21 cellular contexts compared by ENCODE assay signal in genomic region chrX:40424259-40424658, GRCh38.
A peak's percentile ranks its signal among the peaks of the same experiment; 100 is the strongest.
DNase-seq lines count a peak whose midpoint lies in the region; ATAC-seq, FAIRE-seq and TF ChIP-seq lines count a peak whose summit lies in the region.
"Had no signal": no experiment of that assay in that cellular context is flagged by ENCODE, and none has a peak within 500 bp of the region (broad histone marks: within the 10 kb centered on the region; RNA-seq: fewer than 3 reads in every experiment).

No MANE protein-coding gene starts in this region.

- H2AFZ ChIP-seq in SK-N-SH (ENCODE audit: low read depth) (no peak overlapping the region), KMS-11 (ENCODE audit: low read depth) (no peak overlapping the region), astrocyte (ENCODE audit: low read depth, low read length) (no peak overlapping the region), PC-3 (ENCODE audit: low read length) (no peak overlapping the region)
- H2AFZ ChIP-seq: GM23248 had no signal

- H3K4me1 Mint-ChIP-seq in astrocyte (ENCODE audit: low read depth, unreplicated experiment) (peaks cover 4% of the 10 kb centered on the region), endodermal cell (peaks cover 3% of the 10 kb centered on the region)
- H3K4me1 Mint-ChIP-seq in activated T-helper 17 cell treated with anti-CD3 and anti-CD28 coated beads, Interleukin-2, amount 50 U/mL, for 72 hours = no peaks in the 10 kb centered on the region

- TF ChIP-seq CTCF in SK-N-SH (IDR thresholded peaks at IDR 0.05) = no peak
- TF ChIP-seq CTCF in KMS-11 (conservative IDR thresholded peaks at IDR 0.05; ENCODE audit: low read depth, low read length) = no peak
- TF ChIP-seq CTCF in astrocyte (IDR thresholded peaks at IDR 0.05; ENCODE audit: insufficient read depth, low read depth, low read length) = no peak
- TF ChIP-seq CTCF in endodermal cell (conservative IDR thresholded peaks at IDR 0.05) = no peak
- no peak for TF ChIP-seq CTCF in GM10266 (IDR thresholded peaks at IDR 0.05; ENCODE audit: control insufficient read depth, insufficient read depth, low read depth, missing control alignments)
- TF ChIP-seq CTCF in PC-3 (conservative IDR thresholded peaks at IDR 0.05; ENCODE audit: low read depth, low read length) = no peak

- no peak overlapping the region for H3K4me3 ChIP-seq in SK-N-SH (ENCODE audit: low read depth in 2 of 2, low read length in 1 of 2)
- H3K4me3 ChIP-seq in KMS-11 (IDR thresholded peaks at IDR 0.05; ENCODE audit: insufficient read depth, low read depth, low read length) = no peak overlapping the region
- H3K4me3 ChIP-seq in astrocyte (ENCODE audit: insufficient read depth, low read depth, low read length) = no peak overlapping the region
- H3K4me3 ChIP-seq in endodermal cell (ENCODE audit: low read length) = peak overlapping the region; percentile 29
- H3K4me3 ChIP-seq in PC-3 (ENCODE audit: low read length) = no peak overlapping the region
- H3K4me3 ChIP-seq: GM23248 had no signal

- H3F3A ChIP-seq in SK-N-SH (replicated peaks; ENCODE audit: insufficient read depth) (no peaks in the 10 kb centered on the region), PC-3 (ENCODE audit: low read length, unreplicated experiment) (no peaks in the 10 kb centered on the region)

- H3K4me3 Mint-ChIP-seq in astrocyte (ENCODE audit: unreplicated experiment) = no peak overlapping the region
- H3K4me3 Mint-ChIP-seq in endodermal cell = no peak overlapping the region
- H3K4me3 Mint-ChIP-seq in activated T-helper 17 cell treated with anti-CD3 and anti-CD28 coated beads, Interleukin-2, amount 50 U/mL, for 72 hours = no peak overlapping the region
- H3K4me3 Mint-ChIP-seq: CD4-positive, alpha-beta T cell; IgD-negative memory B cell had no signal

- no peaks in the 10 kb centered on the region for H3K79me2 ChIP-seq in SK-N-SH (ENCODE audit: insufficient read depth)
- no peaks in the 10 kb centered on the region for H3K79me2 ChIP-seq in KMS-11 (ENCODE audit: insufficient read depth, low read depth)
- H3K79me2 ChIP-seq in astrocyte (ENCODE audit: insufficient read depth, low read length) = no peaks in the 10 kb centered on the region
- no peaks in the 10 kb centered on the region for H3K79me2 ChIP-seq in PC-3 (ENCODE audit: low read length)

- H3K4me1 ChIP-seq in SK-N-SH (ENCODE audit: control insufficient read depth in 1 of 2, insufficient read depth in 2 of 2, low read depth in 1 of 2, low read length in 1 of 2) = no peaks in the 10 kb centered on the region
- H3K4me1 ChIP-seq in KMS-11 (ENCODE audit: low read depth, poor library complexity, severe bottlenecking) = peaks cover 53% of the 10 kb centered on the region
- no peaks in the 10 kb centered on the region for H3K4me1 ChIP-seq in astrocyte (ENCODE audit: insufficient read depth, low read length)
- H3K4me1 ChIP-seq in endodermal cell (ENCODE audit: control insufficient read depth, insufficient read depth, low read length) = no peaks in the 10 kb centered on the region
- no peaks in the 10 kb centered on the region for H3K4me1 ChIP-seq in PC-3 (ENCODE audit: insufficient read depth, low read length)

- H3K36me3 Mint-ChIP-seq in astrocyte (ENCODE audit: low read depth, unreplicated experiment) (no peaks in the 10 kb centered on the region), endodermal cell (ENCODE audit: low read depth) (no peaks in the 10 kb centered on the region)
- H3K36me3 Mint-ChIP-seq in activated T-helper 17 cell treated with anti-CD3 and anti-CD28 coated beads, Interleukin-2, amount 50 U/mL, for 72 hours (ENCODE audit: low read depth) = no peaks in the 10 kb centered on the region

- no peak for TF ChIP-seq EP300 in SK-N-SH (IDR thresholded peaks at IDR 0.05; ENCODE audit: borderline replicate concordance in 1 of 2, low read depth in 1 of 2, low read length in 1 of 2)

- intact Hi-C loops in PC-3 (cut with micrococcal nuclease) = no loop called here

- H3K9me3 Mint-ChIP-seq in astrocyte (ENCODE audit: unreplicated experiment) = peaks cover 8% of the 10 kb centered on the region
- H3K9me3 Mint-ChIP-seq in endodermal cell = peaks cover 75% of the 10 kb centered on the region
- H3K9me3 Mint-ChIP-seq in activated T-helper 17 cell treated with anti-CD3 and anti-CD28 coated beads, Interleukin-2, amount 50 U/mL, for 72 hours = no peaks in the 10 kb centered on the region
- H3K9me3 Mint-ChIP-seq: CD4-positive, alpha-beta T cell had no signal

- POLR2A ChIA-PET in SK-N-SH (lab: Yijun Ruan, JAX) = no interaction called here
- POLR2A ChIA-PET in PC-3 (lab: Charles Lee; ENCODE audit: unreplicated experiment) = no interaction called here

- no TSS peak for BruUV-seq in PC-3 (replicated peaks; lab: Mats Ljungman, UMichigan)

- ATAC-seq in SK-N-SH treated with all-trans-retinoic acid at 6 μM for 48 hours (no peak), PC-3 (no peak)
- ATAC-seq in activated T-helper 17 cell treated with anti-CD3 and anti-CD28 coated beads, Interleukin-2, amount 50 U/mL, for 72 hours (replicated peaks) = no peak

- H3K27me3 ChIP-seq in SK-N-SH (ENCODE audit: insufficient read depth) = no peaks in the 10 kb centered on the region
- no peaks in the 10 kb centered on the region for H3K27me3 ChIP-seq in KMS-11 (ENCODE audit: insufficient read depth, low read depth)
- H3K27me3 ChIP-seq in astrocyte (ENCODE audit: insufficient read depth, low read length) = no peaks in the 10 kb centered on the region
- H3K27me3 ChIP-seq in endodermal cell (ENCODE audit: control insufficient read depth, insufficient read depth, low read length, poor library complexity, severe bottlenecking) = no peaks in the 10 kb centered on the region
- no peaks in the 10 kb centered on the region for H3K27me3 ChIP-seq in PC-3 (ENCODE audit: low read length)
- H3K27me3 ChIP-seq: BE2C had no signal

- no peak for TF ChIP-seq RAD21 in SK-N-SH (IDR thresholded peaks at IDR 0.05; ENCODE audit: low read length)

- no peaks in the 10 kb centered on the region for H4K20me1 ChIP-seq in SK-N-SH (ENCODE audit: insufficient read depth)
- H4K20me1 ChIP-seq in KMS-11 (ENCODE audit: insufficient read depth) = no peaks in the 10 kb centered on the region
- H4K20me1 ChIP-seq in astrocyte (ENCODE audit: insufficient read depth, low read length) = no peaks in the 10 kb centered on the region
- H4K20me1 ChIP-seq in PC-3 (ENCODE audit: low read length) = no peaks in the 10 kb centered on the region

- H3K9me3 ChIP-seq in SK-N-SH (no peaks in the 10 kb centered on the region), astrocyte (ENCODE audit: insufficient read depth, low read depth, low read length) (no peaks in the 10 kb centered on the region), endodermal cell (ENCODE audit: control insufficient read depth, low read length) (peaks cover 4% of the 10 kb centered on the region), PC-3 (ENCODE audit: low read length) (no peaks in the 10 kb centered on the region)
- H3K9me3 ChIP-seq: BE2C had no signal

- CTCF ChIA-PET in SK-N-SH (lab: Yijun Ruan, JAX) (interaction anchor here (0.7 kb wide), 1 partner anchor 117 kb away, joined by 3 read pairs; no protein-coding TSS in a partner anchor), PC-3 (lab: Charles Lee) (no interaction called here)

- no peaks in the 10 kb centered on the region for H3K9me2 ChIP-seq in SK-N-SH
- H3K9me2 ChIP-seq in PC-3 (replicated peaks; ENCODE audit: low read length) = no peaks in the 10 kb centered on the region

- H3K4me2 ChIP-seq in SK-N-SH = no peak overlapping the region
- 0 out of 2 replicates have a peak overlapping the region, but pooled peaks have one; percentile 57 for H3K4me2 ChIP-seq in KMS-11
- H3K4me2 ChIP-seq in astrocyte (ENCODE audit: low read length) = no peak overlapping the region
- H3K4me2 ChIP-seq in PC-3 (ENCODE audit: low read length) = no peak overlapping the region

- H3K27me3 Mint-ChIP-seq in astrocyte (ENCODE audit: low read depth, unreplicated experiment) = no peaks in the 10 kb centered on the region
- H3K27me3 Mint-ChIP-seq in endodermal cell (ENCODE audit: insufficient read depth) = peaks cover 2% of the 10 kb centered on the region
- H3K27me3 Mint-ChIP-seq in activated T-helper 17 cell treated with anti-CD3 and anti-CD28 coated beads, Interleukin-2, amount 50 U/mL, for 72 hours = no peaks in the 10 kb centered on the region
- H3K27me3 Mint-ChIP-seq: CD4-positive, alpha-beta T cell had no signal

- H3K36me3 ChIP-seq in SK-N-SH (replicated peaks in 1 of 2; ENCODE audit: control insufficient read depth in 1 of 2, insufficient read depth in 2 of 2, low read length in 1 of 2) (no peaks in the 10 kb centered on the region), KMS-11 (ENCODE audit: insufficient read depth) (no peaks in the 10 kb centered on the region), astrocyte (ENCODE audit: insufficient read depth, low read length) (no peaks in the 10 kb centered on the region), endodermal cell (ENCODE audit: control insufficient read depth, insufficient read depth, low read length) (no peaks in the 10 kb centered on the region), PC-3 (ENCODE audit: low read depth, low read length) (no peaks in the 10 kb centered on the region)
- H3K36me3 ChIP-seq: BE2C had no signal

- DNase-seq in SK-N-SH = no peak
- DNase-seq in astrocyte (ENCODE audit: low read depth) = no peak
- DNase-seq in endodermal cell = no peak
- no peak for DNase-seq in GM10266 (ENCODE audit: extremely low spot score)
- no peak for DNase-seq in PC-3
- DNase-seq: 8988T; BE2C; C1 segment of cervical spinal cord; CD4-positive, alpha-beta T cell; DMS153; DMS79 treated with DMSO at 0.1 percent for 48 hours; GM23248; HCEC 1CT; KG1 had no signal

- WGBS in SK-N-SH (ENCODE audit: low lambda C conversion rate) = 17% methylated on average over 3 of the region's 3 CpGs
- 97 to 100% methylated on average over 1 to 3 of the region's 3 CpGs for WGBS in endodermal cell (ENCODE audit: insufficient coverage in 1 of 2, insufficient read length in 1 of 2), 2 experiments

- H3K27ac ChIP-seq in SK-N-SH (ENCODE audit: low read depth in 2 of 2, low read length in 1 of 2) = no peak overlapping the region
- no peak overlapping the region; the same call in 1 of the 2 replicates for H3K27ac ChIP-seq in KMS-11
- H3K27ac ChIP-seq in astrocyte (ENCODE audit: low read depth, low read length) = no peak overlapping the region
- H3K27ac ChIP-seq in endodermal cell (ENCODE audit: low read depth, low read length) = no peak overlapping the region
- H3K27ac ChIP-seq in PC-3 (ENCODE audit: low read length) = no peak overlapping the region
- H3K27ac ChIP-seq: GM23248, HL-60 had no signal

- H3K27ac Mint-ChIP-seq in astrocyte (ENCODE audit: unreplicated experiment) (no peak overlapping the region), endodermal cell (no peak overlapping the region)
- H3K27ac Mint-ChIP-seq in activated T-helper 17 cell treated with anti-CD3 and anti-CD28 coated beads, Interleukin-2, amount 50 U/mL, for 72 hours = no peak overlapping the region
- H3K27ac Mint-ChIP-seq: CD4-positive, alpha-beta T cell; IgD-negative memory B cell had no signal

- FAIRE-seq in astrocyte (lab: Jason Lieb, UNC) = peak; percentile 96
- FAIRE-seq: GM12891, H54 had no signal

- H3K9ac ChIP-seq in SK-N-SH (no peak overlapping the region), KMS-11 (no peak overlapping the region), astrocyte (ENCODE audit: low read length) (no peak overlapping the region), endodermal cell (ENCODE audit: extremely low read depth, low read length, poor library complexity, severe bottlenecking) (no peak overlapping the region), PC-3 (ENCODE audit: low read length) (no peak overlapping the region)
- H3K9ac ChIP-seq: GM23248 had no signal

TF ChIP-seq in SK-N-SH, 30 proteins besides CTCF, POLR2A, EP300 and RAD21 (continues in another document):
- no peak for TF ChIP-seq TAF1 (IDR thresholded peaks at IDR 0.05; ENCODE audit: borderline replicate concordance, low read depth, low read length)
